ENCODE assay signal across 21 cellular contexts in genomic region chr2:227029706-227030105, GRCh38.
"Had no signal": no experiment of that assay in that cellular context is flagged by ENCODE, and none has a peak within 500 bp of the region (broad histone marks: within the 10 kb centered on the region; RNA-seq: fewer than 3 reads in every experiment).

No MANE protein-coding gene starts in this region.

- H3K4me3 ChIP-seq: body of pancreas, heart left ventricle, prostate gland, spleen, upper lobe of left lung had no signal

- DNase-seq: activated CD4-positive, alpha-beta T cell treated with anti-CD3 and anti-CD28 coated beads, Interleukin-2, amount 10 ng/mL, durations not matched to agents 7 days and 5 days; activated CD4-positive, CD25-positive, alpha-beta regulatory T cell treated with anti-CD3 and anti-CD28 coated beads, Interleukin-2, amount 50 U/mL, for 72 hours; activated CD8-positive, alpha-beta memory T cell treated with anti-CD3 and anti-CD28 coated beads, Interleukin-2, amount 10 ng/mL, durations not matched to agents 7 days and 5 days; activated CD8-positive, alpha-beta T cell treated with anti-CD3 and anti-CD28 coated beads for 36 hours; activated effector memory CD4-positive, alpha-beta T cell treated with anti-CD3 and anti-CD28 coated beads, Interleukin-2, amount 50 U/mL, for 16 hours; activated naive CD4-positive, alpha-beta T cell treated with anti-CD3 and anti-CD28 coated beads, Interleukin-2, amount 10 ng/mL, durations not matched to agents 7 days and 5 days; activated naive CD8-positive, alpha-beta T cell treated with anti-CD3 and anti-CD28 coated beads, Interleukin-2, amount 50 U/mL, for 24 hours; activated T-cell treated with anti-CD3 and anti-CD28 coated beads for 4 hours; body of pancreas; effector memory CD4-positive, alpha-beta T cell; heart left ventricle; islet precursor cell; left cardiac atrium; midbrain; spleen; stimulated activated CD4-positive, alpha-beta T cell treated with anti-CD3 and anti-CD28 coated beads, Interleukin-4, amount 100 ng/mL, for 1 hour; stimulated activated naive CD4-positive, alpha-beta T cell treated with Interleukin-2 at 50 U/mL for 16 hours; upper lobe of left lung; WERI-Rb-1 had no signal

- H3K4me1 ChIP-seq: prostate gland, spleen, upper lobe of left lung had no signal

- ATAC-seq: activated CD8-positive, alpha-beta memory T cell treated with anti-CD3 and anti-CD28 coated beads, Interleukin-2, amount 10 ng/mL, durations not matched to agents 7 days and 5 days; activated CD8-positive, alpha-beta T cell treated with anti-CD3 and anti-CD28 coated beads for 36 hours; activated naive CD8-positive, alpha-beta T cell treated with anti-CD3 and anti-CD28 coated beads, Interleukin-2, amount 50 U/mL, for 24 hours; body of pancreas; heart left ventricle; left cardiac atrium; natural killer cell treated with Interleukin-12 subunit alpha and Interleukin-12 subunit beta and Interleukin-15 and Interleukin-18, amount 100 ng/mL, for 72 hours had no signal

- H3K27me3 ChIP-seq: body of pancreas, heart left ventricle, spleen, upper lobe of left lung had no signal

- H3K27ac ChIP-seq: body of pancreas, prostate gland, spleen, upper lobe of left lung, WERI-Rb-1 had no signal

- H3K9me3 ChIP-seq: body of pancreas, heart left ventricle, prostate gland, spleen, upper lobe of left lung had no signal

- H3K36me3 ChIP-seq: prostate gland, spleen, upper lobe of left lung, WERI-Rb-1 had no signal
